In the genomic region with DNA sequence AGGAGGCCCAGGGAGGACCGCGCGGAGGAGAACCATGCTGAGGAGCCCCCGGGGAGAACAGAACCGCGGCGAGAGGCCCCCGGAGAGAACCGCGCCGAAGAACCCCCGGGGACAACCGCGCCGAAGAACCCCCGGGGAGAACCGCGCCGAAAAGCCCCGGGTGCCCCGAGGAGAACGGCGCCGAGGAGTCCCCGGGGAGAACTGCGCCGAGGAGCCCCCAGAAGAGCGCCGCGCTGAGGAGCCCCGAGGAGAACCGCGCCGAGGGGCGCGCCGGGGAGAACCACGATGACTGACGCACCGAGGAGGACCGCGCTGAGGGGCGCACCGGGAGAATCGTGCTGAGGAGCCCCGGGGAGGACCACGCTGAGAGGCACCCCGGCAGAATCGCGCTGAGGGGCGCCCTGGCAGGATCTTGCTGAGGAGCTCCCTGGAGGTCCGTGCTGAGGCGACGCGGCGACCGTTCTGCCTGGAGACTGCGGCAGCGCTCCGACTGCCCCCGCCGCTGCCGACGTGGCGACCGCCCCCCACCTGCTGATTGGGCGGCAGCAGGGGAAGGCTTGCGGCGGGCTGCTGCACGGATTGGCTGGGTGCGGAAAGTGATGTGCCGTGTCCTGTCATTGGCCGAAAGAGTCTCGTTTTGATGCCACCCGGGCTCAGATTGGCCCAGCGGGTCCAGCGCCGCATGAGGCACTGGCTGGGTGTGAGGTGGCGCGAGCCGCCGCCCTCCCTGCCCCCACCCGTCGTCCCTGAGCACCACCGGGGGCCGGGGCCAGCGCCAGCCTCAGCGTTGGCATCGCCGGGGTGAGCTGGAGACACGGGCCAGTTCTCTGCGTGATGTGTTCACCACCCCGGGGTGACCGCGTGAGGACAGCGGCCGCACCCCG, we compare ENCODE assay signal across 8 cellular contexts.
A peak's percentile ranks its signal among the peaks of the same experiment; 100 is the strongest.
DNase-seq lines count a peak whose midpoint lies in the region; ATAC-seq and TF ChIP-seq lines count a peak whose summit lies in the region.

Gene KCNQ1OT1 (minus strand): TSS at position 464 of the 884 bp plus-strand sequence.

- peak; percentile 69 for ATAC-seq in GM18499 (IDR thresholded peaks at IDR 0.05; ENCODE audit: insufficient read depth, unreplicated experiment)
- ATAC-seq in HG02884 (IDR thresholded peaks at IDR 0.05; ENCODE audit: unreplicated experiment): peak; percentile 90

- DNase-seq in NCI-H1694 (lab: John Stamatoyannopoulos, UW) (peak; percentile 36), T-helper 9 cell (peak; percentile 77), astrocyte of the cerebellum (ENCODE audit: low read depth) (peak; percentile 78), hippocampal formation (lab: John Stamatoyannopoulos, UW) (peak; percentile 82 to 85), retinal pigment epithelial cell (ENCODE audit: low read depth) (peak; percentile 81), RPMI8226 (no peak)

- H3K4me3 ChIP-seq in astrocyte of the cerebellum (ENCODE audit: low read depth, low read length) (peak within 1 kb of the TSS; percentile 81), retinal pigment epithelial cell (ENCODE audit: low read length) (peak within 1 kb of the TSS; percentile 87)

- no peak for TF ChIP-seq CTCF in astrocyte of the cerebellum (IDR thresholded peaks at IDR 0.05; ENCODE audit: low read depth, low read length, missing control alignments)
- no peak for TF ChIP-seq CTCF in retinal pigment epithelial cell (conservative IDR thresholded peaks at IDR 0.05; ENCODE audit: low read depth, low read length)

- in situ Hi-C loops in astrocyte of the cerebellum (cut with HindIII; ENCODE audit: low sequenced_read_pairs): no loop called here
